9 cellular contexts compared by ENCODE assay signal in genomic region chr6:34143884-34144580, GRCh38. TPM values are rescaled to one million over a fixed set of nuclear protein-coding genes. Genes with fewer than 3 reads are reported as not detected.
DNase-seq lines count a peak whose midpoint lies in the region; ATAC-seq and TF ChIP-seq lines count a peak whose summit lies in the region.
"Had no signal": no experiment of that assay in that cellular context is flagged by ENCODE, and none has a peak within 500 bp of the region (broad histone marks: within the 10 kb centered on the region; RNA-seq: fewer than 3 reads in every experiment).

No MANE protein-coding gene starts in this region.

- H3K27ac Mint-ChIP-seq in osteocyte (ENCODE audit: unreplicated experiment): no peak overlapping the region

- H3K27ac ChIP-seq in HUES6 (ENCODE audit: low read depth, low read length) (no peak overlapping the region), SJCRH30 (no peak overlapping the region)
- H3K27ac ChIP-seq: epithelial cell of prostate had no signal

- H3K4me1 ChIP-seq in HUES6 (ENCODE audit: control insufficient read depth, insufficient read depth, low read length) (peaks cover 58% of the 10 kb centered on the region), SJCRH30 (peaks cover 5% of the 10 kb centered on the region; the same call in 1 of the 2 replicates)

- H3K36me3 ChIP-seq in BJ (ENCODE audit: control insufficient read depth, insufficient read depth, low read length): no peaks in the 10 kb centered on the region
- H3K36me3 ChIP-seq in HUES6 (ENCODE audit: control insufficient read depth, insufficient read depth, low read length): no peaks in the 10 kb centered on the region
- no peaks in the 10 kb centered on the region for H3K36me3 ChIP-seq in SJCRH30

- POLR2A ChIA-PET in BJ (lab: Charles Lee): no interaction called here

- H3K9me3 ChIP-seq in HUES6 (ENCODE audit: control insufficient read depth, insufficient read depth, low read depth, low read length): no peaks in the 10 kb centered on the region
- H3K9me3 ChIP-seq in SJCRH30 (replicated peaks): no peaks in the 10 kb centered on the region

- no peaks in the 10 kb centered on the region for H3K9me3 Mint-ChIP-seq in osteocyte (ENCODE audit: unreplicated experiment)

- TF ChIP-seq CTCF in BJ (IDR thresholded peaks at IDR 0.05; ENCODE audit: insufficient read depth, low read depth, low read length): 0 out of 2 replicates have a peak, but pooled peaks have one; percentile 4
- peak; percentile 13 for TF ChIP-seq CTCF in choroid plexus epithelial cell (conservative IDR thresholded peaks at IDR 0.05; ENCODE audit: low read depth, low read length)
- TF ChIP-seq CTCF in osteocyte (IDR thresholded peaks at IDR 0.05): peak; percentile 40

- peak overlapping the region; percentile 62 for H3K4me3 Mint-ChIP-seq in osteocyte (ENCODE audit: unreplicated experiment)

- no peak for DNase-seq in BJ (ENCODE audit: low read depth)
- DNase-seq in T-helper 9 cell: peak; percentile 26
- DNase-seq in choroid plexus epithelial cell (ENCODE audit: low read depth): no peak
- DNase-seq in osteocyte (ENCODE audit: extremely low spot score, unreplicated experiment): no peak
- no peak for DNase-seq in SJCRH30

- H3K9ac ChIP-seq in HUES6 (ENCODE audit: low read length): peak overlapping the region; percentile 40

- H3K27me3 ChIP-seq in BJ (ENCODE audit: control insufficient read depth, insufficient read depth, low read length) (peaks cover 49% of the 10 kb centered on the region), HUES6 (ENCODE audit: control insufficient read depth, insufficient read depth, low read length) (peaks cover 51% of the 10 kb centered on the region), SJCRH30 (peaks cover 3% of the 10 kb centered on the region; the same call in 1 of the 2 replicates)

- H3K27me3 Mint-ChIP-seq in osteocyte (ENCODE audit: unreplicated experiment): peaks cover 48% of the 10 kb centered on the region

- peaks cover 16% of the 10 kb centered on the region for H3K4me1 Mint-ChIP-seq in osteocyte (ENCODE audit: unreplicated experiment)

- ATAC-seq in HG02840 (IDR thresholded peaks at IDR 0.05; ENCODE audit: low FRiP score, unreplicated experiment) (no peak), GM21737 (IDR thresholded peaks at IDR 0.05; ENCODE audit: unreplicated experiment) (no peak)

- CTCF ChIA-PET in BJ (lab: Yijun Ruan, JAX): interaction anchor here (1.2 to 2.5 kb wide), 5 partner anchors 10 to 398 kb away, joined by 3 to 12 read pairs (median 5); partner anchors contain the start of gene IP6K3

- H3K4me3 ChIP-seq in BJ (ENCODE audit: low read depth, low read length) (no peak overlapping the region), HUES6 (ENCODE audit: low read depth, low read length) (peak overlapping the region; percentile 81), choroid plexus epithelial cell (ENCODE audit: low read depth, low read length) (no peak overlapping the region), SJCRH30 (no peak overlapping the region)

- peaks cover 2% of the 10 kb centered on the region for H3K36me3 Mint-ChIP-seq in osteocyte (ENCODE audit: unreplicated experiment)

RNA-seq across cellular contexts. Expression of gene GRM4, which starts 1.9 kb away (rescaled TPM):
- polyA plus RNA-seq in BJ (2011; rRNA removed): 0.02 and 0.06 TPM in 2 replicates
- 0.36 and 0.43 TPM in 2 replicates for polyA minus RNA-seq in BJ (2011; rRNA and poly(A)+ RNA removed)
- total RNA-seq in osteocyte: 0.18 and 0.40 TPM in 2 replicates
- 0.06 and 0.08 TPM in 2 replicates for total RNA-seq in SJCRH30 (2014; rRNA removed; shearing (Covaris generic))
